1 cellular context compared by ENCODE assay signal in the genomic region with DNA sequence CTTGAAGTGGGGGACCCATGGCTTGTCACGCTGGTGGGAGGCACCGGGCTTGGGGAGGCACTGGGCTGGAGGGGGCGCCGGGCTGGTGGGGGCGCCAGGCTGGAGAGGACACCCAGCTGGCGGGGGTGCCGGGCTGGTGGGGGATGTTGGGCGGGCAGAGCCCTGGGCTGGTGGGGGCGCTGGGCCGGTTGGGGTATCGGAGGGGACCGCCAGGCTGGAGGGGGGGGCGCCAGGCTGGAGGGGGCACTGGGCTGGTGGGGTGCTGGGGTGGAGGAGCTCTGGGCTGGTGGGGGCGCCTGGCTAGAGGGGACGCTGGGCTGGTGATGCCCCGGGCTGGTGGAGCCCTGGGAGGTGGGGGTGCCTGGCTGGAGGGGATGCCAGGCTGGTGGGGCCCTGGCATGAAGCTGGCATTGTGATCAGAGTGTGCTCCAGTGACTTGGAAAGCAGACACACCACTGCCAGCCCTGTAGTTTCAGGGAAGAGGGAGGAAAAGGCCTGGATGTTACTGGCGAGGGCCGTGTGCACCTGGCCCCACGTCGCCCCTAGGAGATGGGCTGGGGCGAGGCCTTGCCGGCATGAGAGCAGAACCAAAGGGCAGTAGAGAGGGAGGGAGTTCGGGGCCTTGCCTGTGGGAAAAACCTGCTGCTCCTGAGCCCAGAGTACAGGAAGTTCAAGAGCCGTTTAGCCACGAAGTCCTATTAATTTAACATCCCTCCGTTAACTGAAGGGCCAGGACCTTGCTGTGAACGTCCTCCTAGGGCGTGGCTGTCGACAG.
TF ChIP-seq lines count a peak whose summit lies in the region.

No MANE protein-coding gene starts in this region.

TF ChIP-seq in K562, 482 proteins besides CTCF, POLR2A, EP300 and RAD21:
- TF ChIP-seq CBFA2T2 (conservative IDR thresholded peaks at IDR 0.05) (no peak), TAL1 (IDR thresholded peaks at IDR 0.05) (no peak), ZC3H4 (CRISPR knock-in tag; IDR thresholded peaks at IDR 0.05; ENCODE audit: borderline replicate concordance) (no peak), DDX20 (tag; IDR thresholded peaks at IDR 0.05; ENCODE audit: low read depth) (no peak), PHTF2 (CRISPR knock-in tag; IDR thresholded peaks at IDR 0.05) (no peak), POLR2H (tag; IDR thresholded peaks at IDR 0.05; ENCODE audit: low read depth) (no peak), TBL1XR1 (IDR thresholded peaks at IDR 0.05; ENCODE audit: low read length in 2 of 2) (no peak), CREB1 (IDR thresholded peaks at IDR 0.05) (no peak), CREB1 (CRISPR knock-in tag; IDR thresholded peaks at IDR 0.05) (no peak), SAFB2 (IDR thresholded peaks at IDR 0.05; ENCODE audit: borderline replicate concordance, low read depth, low read length, severe bottlenecking) (no peak), C11orf30 (IDR thresholded peaks at IDR 0.05; ENCODE audit: low read depth) (no peak), ZNF444 (CRISPR knock-in tag; IDR thresholded peaks at IDR 0.05) (no peak)
- TF ChIP-seq, protein P1, sequence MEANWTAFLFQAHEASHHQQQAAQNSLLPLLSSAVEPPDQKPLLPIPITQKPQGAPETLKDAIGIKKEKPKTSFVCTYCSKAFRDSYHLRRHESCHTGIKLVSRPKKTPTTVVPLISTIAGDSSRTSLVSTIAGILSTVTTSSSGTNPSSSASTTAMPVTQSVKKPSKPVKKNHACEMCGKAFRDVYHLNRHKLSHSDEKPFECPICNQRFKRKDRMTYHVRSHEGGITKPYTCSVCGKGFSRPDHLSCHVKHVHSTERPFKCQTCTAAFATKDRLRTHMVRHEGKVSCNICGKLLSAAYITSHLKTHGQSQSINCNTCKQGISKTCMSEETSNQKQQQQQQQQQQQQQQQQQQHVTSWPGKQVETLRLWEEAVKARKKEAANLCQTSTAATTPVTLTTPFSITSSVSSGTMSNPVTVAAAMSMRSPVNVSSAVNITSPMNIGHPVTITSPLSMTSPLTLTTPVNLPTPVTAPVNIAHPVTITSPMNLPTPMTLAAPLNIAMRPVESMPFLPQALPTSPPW (CRISPR knock-in tag; IDR thresholded peaks at IDR 0.05) = no peak
- TF ChIP-seq, protein P2, sequence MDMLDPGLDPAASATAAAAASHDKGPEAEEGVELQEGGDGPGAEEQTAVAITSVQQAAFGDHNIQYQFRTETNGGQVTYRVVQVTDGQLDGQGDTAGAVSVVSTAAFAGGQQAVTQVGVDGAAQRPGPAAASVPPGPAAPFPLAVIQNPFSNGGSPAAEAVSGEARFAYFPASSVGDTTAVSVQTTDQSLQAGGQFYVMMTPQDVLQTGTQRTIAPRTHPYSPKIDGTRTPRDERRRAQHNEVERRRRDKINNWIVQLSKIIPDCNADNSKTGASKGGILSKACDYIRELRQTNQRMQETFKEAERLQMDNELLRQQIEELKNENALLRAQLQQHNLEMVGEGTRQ (CRISPR knock-in tag; IDR thresholded peaks at IDR 0.05) = no peak
- TF ChIP-seq, protein P3, sequence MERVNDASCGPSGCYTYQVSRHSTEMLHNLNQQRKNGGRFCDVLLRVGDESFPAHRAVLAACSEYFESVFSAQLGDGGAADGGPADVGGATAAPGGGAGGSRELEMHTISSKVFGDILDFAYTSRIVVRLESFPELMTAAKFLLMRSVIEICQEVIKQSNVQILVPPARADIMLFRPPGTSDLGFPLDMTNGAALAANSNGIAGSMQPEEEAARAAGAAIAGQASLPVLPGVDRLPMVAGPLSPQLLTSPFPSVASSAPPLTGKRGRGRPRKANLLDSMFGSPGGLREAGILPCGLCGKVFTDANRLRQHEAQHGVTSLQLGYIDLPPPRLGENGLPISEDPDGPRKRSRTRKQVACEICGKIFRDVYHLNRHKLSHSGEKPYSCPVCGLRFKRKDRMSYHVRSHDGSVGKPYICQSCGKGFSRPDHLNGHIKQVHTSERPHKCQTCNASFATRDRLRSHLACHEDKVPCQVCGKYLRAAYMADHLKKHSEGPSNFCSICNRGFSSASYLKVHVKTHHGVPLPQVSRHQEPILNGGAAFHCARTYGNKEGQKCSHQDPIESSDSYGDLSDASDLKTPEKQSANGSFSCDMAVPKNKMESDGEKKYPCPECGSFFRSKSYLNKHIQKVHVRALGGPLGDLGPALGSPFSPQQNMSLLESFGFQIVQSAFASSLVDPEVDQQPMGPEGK (CRISPR knock-in tag; IDR thresholded peaks at IDR 0.05; ENCODE audit: borderline replicate concordance) = no peak
- TF ChIP-seq, protein P4, sequence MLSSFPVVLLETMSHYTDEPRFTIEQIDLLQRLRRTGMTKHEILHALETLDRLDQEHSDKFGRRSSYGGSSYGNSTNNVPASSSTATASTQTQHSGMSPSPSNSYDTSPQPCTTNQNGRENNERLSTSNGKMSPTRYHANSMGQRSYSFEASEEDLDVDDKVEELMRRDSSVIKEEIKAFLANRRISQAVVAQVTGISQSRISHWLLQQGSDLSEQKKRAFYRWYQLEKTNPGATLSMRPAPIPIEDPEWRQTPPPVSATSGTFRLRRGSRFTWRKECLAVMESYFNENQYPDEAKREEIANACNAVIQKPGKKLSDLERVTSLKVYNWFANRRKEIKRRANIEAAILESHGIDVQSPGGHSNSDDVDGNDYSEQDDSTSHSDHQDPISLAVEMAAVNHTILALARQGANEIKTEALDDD (IDR thresholded peaks at IDR 0.05) = no peak
- TF ChIP-seq, protein P5, sequence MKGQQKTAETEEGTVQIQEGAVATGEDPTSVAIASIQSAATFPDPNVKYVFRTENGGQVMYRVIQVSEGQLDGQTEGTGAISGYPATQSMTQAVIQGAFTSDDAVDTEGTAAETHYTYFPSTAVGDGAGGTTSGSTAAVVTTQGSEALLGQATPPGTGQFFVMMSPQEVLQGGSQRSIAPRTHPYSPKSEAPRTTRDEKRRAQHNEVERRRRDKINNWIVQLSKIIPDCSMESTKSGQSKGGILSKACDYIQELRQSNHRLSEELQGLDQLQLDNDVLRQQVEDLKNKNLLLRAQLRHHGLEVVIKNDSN (CRISPR knock-in tag; IDR thresholded peaks at IDR 0.05) = no peak
- TF ChIP-seq, protein P6, sequence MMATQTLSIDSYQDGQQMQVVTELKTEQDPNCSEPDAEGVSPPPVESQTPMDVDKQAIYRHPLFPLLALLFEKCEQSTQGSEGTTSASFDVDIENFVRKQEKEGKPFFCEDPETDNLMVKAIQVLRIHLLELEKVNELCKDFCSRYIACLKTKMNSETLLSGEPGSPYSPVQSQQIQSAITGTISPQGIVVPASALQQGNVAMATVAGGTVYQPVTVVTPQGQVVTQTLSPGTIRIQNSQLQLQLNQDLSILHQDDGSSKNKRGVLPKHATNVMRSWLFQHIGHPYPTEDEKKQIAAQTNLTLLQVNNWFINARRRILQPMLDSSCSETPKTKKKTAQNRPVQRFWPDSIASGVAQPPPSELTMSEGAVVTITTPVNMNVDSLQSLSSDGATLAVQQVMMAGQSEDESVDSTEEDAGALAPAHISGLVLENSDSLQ (IDR thresholded peaks at IDR 0.05) = no peak
